Comparison of ENCODE assay signal across 11 cellular contexts in the genomic region with DNA sequence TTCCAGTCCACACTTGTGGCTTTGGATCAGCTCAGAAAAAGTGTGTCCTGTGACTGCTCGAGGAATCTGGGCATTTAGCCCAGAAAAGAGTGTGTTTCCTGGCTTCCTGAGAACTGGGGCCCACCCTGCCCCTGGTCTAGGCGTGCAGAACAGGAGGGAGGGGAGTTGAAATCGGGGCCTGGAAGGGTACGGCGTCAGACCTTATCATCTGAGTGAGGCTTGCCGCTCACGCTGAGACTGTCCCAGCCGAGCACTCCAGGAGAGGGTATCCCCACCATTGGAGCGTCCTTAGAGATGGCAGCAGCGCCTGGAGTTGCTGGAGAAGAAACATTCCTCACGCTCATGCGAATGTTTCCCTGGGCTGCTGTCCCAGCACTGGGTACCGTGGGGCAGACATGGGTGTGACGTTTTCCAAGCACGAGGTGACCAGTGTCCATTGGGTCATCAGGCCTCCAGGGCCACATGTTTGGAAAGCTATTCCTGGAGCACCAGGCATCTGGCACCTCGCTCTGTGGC. TPM values are rescaled to one million over a fixed set of nuclear protein-coding genes. Genes with fewer than 3 reads are reported as not detected.
DNase-seq lines count a peak whose midpoint lies in the region; ATAC-seq and TF ChIP-seq lines count a peak whose summit lies in the region.
"Had no signal": no experiment of that assay in that cellular context is flagged by ENCODE, and none has a peak within 500 bp of the region (broad histone marks: within the 10 kb centered on the region; RNA-seq: fewer than 3 reads in every experiment).

No MANE protein-coding gene starts in this region.

- H3K27ac ChIP-seq in SJCRH30, result no peak overlapping the region

- peak; percentile 23 for ATAC-seq in Right ventricle myocardium superior (ENCODE audit: poor library complexity)
- no peak for ATAC-seq in HG02678 (IDR thresholded peaks at IDR 0.05; ENCODE audit: unreplicated experiment)
- ATAC-seq: K562 had no signal

- no peak for TF ChIP-seq CTCF in CD14-positive monocyte (IDR thresholded peaks at IDR 0.05)
- no peak for TF ChIP-seq CTCF in GM10248 (IDR thresholded peaks at IDR 0.05; ENCODE audit: control extremely low read depth, extremely low read depth, low read depth, missing control alignments)
- no peak for TF ChIP-seq CTCF in GM20000 (IDR thresholded peaks at IDR 0.05; ENCODE audit: extremely low read depth, missing control alignments)

- H3K36me3 ChIP-seq in adipocyte (ENCODE audit: control insufficient read depth, insufficient read depth, low read length, severe bottlenecking) (peaks cover 7% of the 10 kb centered on the region), SJCRH30 (peaks cover 6% of the 10 kb centered on the region; the same call in 1 of the 2 replicates)

- H3K4me1 ChIP-seq in adipocyte (ENCODE audit: control insufficient read depth, insufficient read depth, low read length) (peaks cover 61% of the 10 kb centered on the region), SJCRH30 (peaks cover 22% of the 10 kb centered on the region)

- peaks cover 0 to 3% (median 1%) of the 10 kb centered on the region in 3 donors for H3K27me3 Mint-ChIP-seq in CD14-positive monocyte (ENCODE audit: low read depth in 3 of 3)
- H3K27me3 Mint-ChIP-seq: activated naive CD8-positive, alpha-beta T cell; stimulated activated naive CD8-positive, alpha-beta T cell treated with anti-CD3 and anti-CD28 coated beads, Interleukin-15, Interleukin-2, amounts not matched to agents 100 ng/mL and 50 ng/mL, for 24 hours had no signal

- POLR2A ChIA-PET in GM10248 (lab: Yijun Ruan, JAX), result no interaction called here

- CTCF ChIA-PET in GM10248 (lab: Yijun Ruan, JAX), result interaction anchor here (0.9 to 1.4 kb wide), 2 partner anchors 11 to 154 kb away, joined by 3 read pairs; no protein-coding TSS in a partner anchor

- no peak overlapping the region for H3K4me3 Mint-ChIP-seq in CD14-positive monocyte
- H3K4me3 Mint-ChIP-seq: activated naive CD8-positive, alpha-beta T cell; stimulated activated naive CD8-positive, alpha-beta T cell treated with anti-CD3 and anti-CD28 coated beads, Interleukin-15, Interleukin-2, amounts not matched to agents 100 ng/mL and 50 ng/mL, for 24 hours had no signal

- H3K27ac Mint-ChIP-seq in CD14-positive monocyte, result peak overlapping the region in 6 of 7 donors; percentile 24 to 74 (median 50)
- H3K27ac Mint-ChIP-seq: activated naive CD8-positive, alpha-beta T cell; stimulated activated naive CD8-positive, alpha-beta T cell treated with anti-CD3 and anti-CD28 coated beads, Interleukin-15, Interleukin-2, amounts not matched to agents 100 ng/mL and 50 ng/mL, for 24 hours had no signal

- no peaks in the 10 kb centered on the region for H3K9me3 Mint-ChIP-seq in CD14-positive monocyte
- H3K9me3 Mint-ChIP-seq: stimulated activated naive CD8-positive, alpha-beta T cell treated with anti-CD3 and anti-CD28 coated beads, Interleukin-15, Interleukin-2, amounts not matched to agents 100 ng/mL and 50 ng/mL, for 24 hours had no signal

- no peak for DNase-seq in CD14-positive monocyte (ENCODE audit: low spot score)
- DNase-seq in adipocyte (ENCODE audit: low read depth), result peak; percentile 77
- peak; percentile 70 for DNase-seq in Right ventricle myocardium superior
- peak; percentile 86 for DNase-seq in renal cortical epithelial cell (ENCODE audit: low read depth)
- DNase-seq in SJCRH30, result no peak
- DNase-seq in GM10248 (ENCODE audit: extremely low spot score), result no peak
- DNase-seq in GM20000 (ENCODE audit: low spot score), result no peak

- peaks cover 13 to 40% of the 10 kb centered on the region in 2 donors for H3K36me3 Mint-ChIP-seq in CD14-positive monocyte
- H3K36me3 Mint-ChIP-seq: activated naive CD8-positive, alpha-beta T cell had no signal

- H3K27me3 ChIP-seq in adipocyte (replicated peaks; ENCODE audit: control insufficient read depth, insufficient read depth, low read length) (no peaks in the 10 kb centered on the region), SJCRH30 (no peaks in the 10 kb centered on the region)

- peak overlapping the region; percentile 45 for H3K9ac ChIP-seq in adipocyte (ENCODE audit: low read length)

- H3K9me3 ChIP-seq in adipocyte (ENCODE audit: control insufficient read depth, low read length) (no peaks in the 10 kb centered on the region), SJCRH30 (replicated peaks) (no peaks in the 10 kb centered on the region)

- H3K4me3 ChIP-seq in adipocyte (ENCODE audit: low read length) (peak overlapping the region; percentile 1), SJCRH30 (no peak overlapping the region)
- H3K4me3 ChIP-seq: K562 had no signal

- intact Hi-C loops in CD14-positive monocyte (cut with micrococcal nuclease) (no loop called here), Right ventricle myocardium superior (cut with DNase I) (no loop called here)

- H3K4me1 Mint-ChIP-seq in CD14-positive monocyte, result peaks cover 85% of the 10 kb centered on the region

RNA-seq across cellular contexts. Expression of a gene that starts 22.5 kb away (rescaled TPM):
- polyA plus RNA-seq in CD14-positive monocyte, result 10 to 100 TPM; 26.1 to 35.8 TPM
- 10.3 TPM for total RNA-seq in Right ventricle myocardium superior
- total RNA-seq in renal cortical epithelial cell, result 19.1 and 124 TPM in 2 replicates
- total RNA-seq in SJCRH30 (2014; rRNA removed; shearing (Covaris generic)), result 26.1 and 28.4 TPM in 2 replicates

Comparison
In these comparisons a context has a peak if more than half of its experiments do, and no peak if none do; other contexts are left out.
1. DNase-seq: peak in adipocyte (single experiment), Right ventricle myocardium superior (single experiment) and renal cortical epithelial cell (single experiment); none in CD14-positive monocyte (single experiment), SJCRH30 (0 of 2), GM10248 (single experiment) and GM20000 (single experiment).